17 cellular contexts compared by ENCODE assay signal in the genomic region with DNA sequence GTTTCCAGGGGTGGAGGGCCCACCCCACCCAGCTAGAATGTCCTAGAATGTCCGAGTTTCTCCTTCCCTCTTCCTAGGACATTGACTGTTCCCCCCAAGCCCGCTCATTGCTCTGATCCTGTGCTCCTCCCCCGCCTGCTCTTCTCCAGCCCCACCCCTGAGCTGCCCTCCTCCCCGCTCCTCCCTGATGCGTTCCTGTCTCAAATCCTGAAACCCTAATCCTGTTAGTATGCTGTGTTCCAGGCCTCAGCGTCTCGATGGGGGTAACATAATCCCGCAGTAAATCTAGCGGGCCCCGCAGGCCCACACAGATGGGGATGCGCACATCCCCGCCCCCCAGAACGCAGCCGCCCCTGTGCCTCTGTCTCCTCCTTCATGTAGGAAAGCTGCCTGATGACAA. TPM values are rescaled to one million over a fixed set of nuclear protein-coding genes. Genes with fewer than 3 reads are reported as not detected.
DNase-seq lines count a peak whose midpoint lies in the region; ATAC-seq, FAIRE-seq and TF ChIP-seq lines count a peak whose summit lies in the region.
"Had no signal": no experiment of that assay in that cellular context is flagged by ENCODE, and none has a peak within 500 bp of the region (broad histone marks: within the 10 kb centered on the region; RNA-seq: fewer than 3 reads in every experiment).

No MANE protein-coding gene starts in this region.

- peaks cover 82% of the 10 kb centered on the region for H3K36me3 ChIP-seq in endodermal cell (ENCODE audit: control insufficient read depth, insufficient read depth, low read length)

- H3K27ac ChIP-seq in endodermal cell (ENCODE audit: low read depth, low read length), result peak overlapping the region; percentile 12
- H3K27ac ChIP-seq: psoas muscle had no signal

- H3K36me3 Mint-ChIP-seq in endodermal cell (ENCODE audit: low read depth), result peaks cover 41% of the 10 kb centered on the region
- H3K36me3 Mint-ChIP-seq in neural crest cell (ENCODE audit: low read depth), result peaks cover 30% of the 10 kb centered on the region
- H3K36me3 Mint-ChIP-seq in type B pancreatic cell, result peaks cover 33% of the 10 kb centered on the region
- H3K36me3 Mint-ChIP-seq: activated naive CD8-positive, alpha-beta T cell treated with anti-CD3 and anti-CD28 coated beads for 36 hours had no signal

- TF ChIP-seq CTCF in endodermal cell (conservative IDR thresholded peaks at IDR 0.05) (no peak), neural crest cell (conservative IDR thresholded peaks at IDR 0.05) (no peak), type B pancreatic cell (conservative IDR thresholded peaks at IDR 0.05) (no peak)

- H3K4me3 Mint-ChIP-seq in endodermal cell, result no peak overlapping the region
- H3K4me3 Mint-ChIP-seq in neural crest cell, result peak overlapping the region; percentile 13
- H3K4me3 Mint-ChIP-seq in type B pancreatic cell, result no peak overlapping the region
- H3K4me3 Mint-ChIP-seq: activated naive CD8-positive, alpha-beta T cell treated with anti-CD3 and anti-CD28 coated beads for 36 hours had no signal

- H3K4me1 Mint-ChIP-seq in endodermal cell (peaks cover 39% of the 10 kb centered on the region), neural crest cell (peaks cover 56% of the 10 kb centered on the region), type B pancreatic cell (ENCODE audit: unreplicated experiment) (peaks cover 63% of the 10 kb centered on the region)
- H3K4me1 Mint-ChIP-seq: activated naive CD8-positive, alpha-beta T cell treated with anti-CD3 and anti-CD28 coated beads for 36 hours had no signal

- FAIRE-seq in GM19239 (lab: Jason Lieb, UNC), result no peak
- FAIRE-seq: G401.6 had no signal

- H3K9me3 ChIP-seq in endodermal cell (ENCODE audit: control insufficient read depth, low read length), result no peaks in the 10 kb centered on the region
- H3K9me3 ChIP-seq: psoas muscle had no signal

- H3K27me3 Mint-ChIP-seq in endodermal cell (ENCODE audit: insufficient read depth), result peaks cover 1% of the 10 kb centered on the region
- peaks cover 3% of the 10 kb centered on the region for H3K27me3 Mint-ChIP-seq in neural crest cell (ENCODE audit: low read depth)
- H3K27me3 Mint-ChIP-seq in type B pancreatic cell, result no peaks in the 10 kb centered on the region

- no peak for ATAC-seq in HG03159 (IDR thresholded peaks at IDR 0.05; ENCODE audit: unreplicated experiment)
- no peak for ATAC-seq in GM21423 (IDR thresholded peaks at IDR 0.05; ENCODE audit: unreplicated experiment)
- ATAC-seq: psoas muscle had no signal

- DNase-seq in NCI-H2171 treated with DMSO at 0.1 percent for 48 hours (lab: John Stamatoyannopoulos, UW) (peak; percentile 59), endodermal cell (peak; percentile 74), neural crest cell (ENCODE audit: low read depth, low spot score) (no peak), type B pancreatic cell (ENCODE audit: extremely low spot score, unreplicated experiment) (no peak), GM19239 (ENCODE audit: insufficient read length, low spot score) (no peak), dermis blood vessel endothelial cell (no peak)
- DNase-seq: activated CD4-positive, CD25-positive, alpha-beta regulatory T cell treated with anti-CD3 and anti-CD28 coated beads, Interleukin-2, amount 50 U/mL, for 72 hours; activated naive CD8-positive, alpha-beta T cell treated with anti-CD3 and anti-CD28 coated beads for 36 hours; activated T-cell treated with anti-CD3 and anti-CD28 coated beads for 4 hours; NCI-H1105; psoas muscle; stimulated activated CD4-positive, alpha-beta T cell treated with anti-CD3 and anti-CD28 coated beads, Interleukin-1b, Interleukin-23, amount 100 ng/mL, for 48 hours; stimulated activated CD8-positive, alpha-beta memory T cell treated with anti-CD3 and anti-CD28 coated beads, Interleukin-4, amount 100 ng/mL, for 48 hours had no signal

- no peak overlapping the region for H3K9ac ChIP-seq in endodermal cell (ENCODE audit: extremely low read depth, low read length, poor library complexity, severe bottlenecking)

- no peaks in the 10 kb centered on the region for H3K9me3 Mint-ChIP-seq in endodermal cell
- H3K9me3 Mint-ChIP-seq in neural crest cell, result no peaks in the 10 kb centered on the region
- H3K9me3 Mint-ChIP-seq in type B pancreatic cell, result no peaks in the 10 kb centered on the region
- H3K9me3 Mint-ChIP-seq: activated naive CD8-positive, alpha-beta T cell treated with anti-CD3 and anti-CD28 coated beads for 36 hours had no signal

- no peaks in the 10 kb centered on the region for H3K27me3 ChIP-seq in endodermal cell (ENCODE audit: control insufficient read depth, insufficient read depth, low read length, poor library complexity, severe bottlenecking)

- peaks cover 10% of the 10 kb centered on the region for H3K4me1 ChIP-seq in endodermal cell (ENCODE audit: control insufficient read depth, insufficient read depth, low read length)

- 71 to 78% methylated on average over 9 to 14 of the region's 14 CpGs for WGBS in endodermal cell (ENCODE audit: insufficient coverage in 1 of 2, insufficient read length in 1 of 2), 2 experiments

- H3K27ac Mint-ChIP-seq in endodermal cell (peak overlapping the region; percentile 87), neural crest cell (ENCODE audit: unreplicated experiment) (peak overlapping the region; percentile 95), type B pancreatic cell (peak overlapping the region; percentile 71)
- H3K27ac Mint-ChIP-seq: activated naive CD8-positive, alpha-beta T cell treated with anti-CD3 and anti-CD28 coated beads for 36 hours had no signal

- H3K4me3 ChIP-seq in endodermal cell (ENCODE audit: low read length), result no peak overlapping the region
- H3K4me3 ChIP-seq: PC-9, psoas muscle had no signal

RNA-seq across cellular contexts. Expression of a gene that starts 51.3 kb away (rescaled TPM):
- total RNA-seq in endodermal cell (10 to 100 TPM; 69.7 to 92.4 TPM), neural crest cell (90.3 and 93.5 TPM in 2 replicates), type B pancreatic cell (ENCODE audit: low replicate concordance) (18.7 and 109 TPM in 2 replicates), dermis blood vessel endothelial cell (165 and 254 TPM in 2 replicates)
- polyA plus RNA-seq in endodermal cell (2013, experiment 1 of 2), result 79.4 TPM
- 80.4 TPM for polyA plus RNA-seq in endodermal cell (2013, experiment 2 of 2)

Comparison
In these comparisons a context has a peak if more than half of its experiments do, and no peak if none do; other contexts are left out.
1. DNase-seq: peak in NCI-H2171 treated with DMSO at 0.1 percent for 48 hours (single experiment) and endodermal cell (single experiment); none in neural crest cell (single experiment), type B pancreatic cell (single experiment), GM19239 (single experiment) and dermis blood vessel endothelial cell (single experiment).
2. Peak in every context shown above with its lines, with median percentiles within 50 percentile points of each other: H3K27ac Mint-ChIP-seq.